In genomic region chr1:228084325-228084724, GRCh38 we compare ENCODE assay signal across 8 cellular contexts. TPM values are rescaled to one million over a fixed set of nuclear protein-coding genes. Genes with fewer than 3 reads are reported as not detected.
DNase-seq lines count a peak whose midpoint lies in the region; ATAC-seq and TF ChIP-seq lines count a peak whose summit lies in the region.

No MANE protein-coding gene starts in this region.

- H3K36me3 Mint-ChIP-seq in endothelial cell (ENCODE audit: low read depth, unreplicated experiment) (peaks cover 19% of the 10 kb centered on the region), neural crest cell (ENCODE audit: low read depth) (peaks cover 3% of the 10 kb centered on the region)

- DNase-seq in RKO (ENCODE audit: low spot score): peak; percentile 77
- DNase-seq in endothelial cell (ENCODE audit: low spot score): no peak
- DNase-seq in neural crest cell (ENCODE audit: low read depth, low spot score): no peak
- DNase-seq in middle frontal gyrus (ENCODE audit: extremely low spot score, low spot score): no peak
- DNase-seq in hippocampal formation (lab: John Stamatoyannopoulos, UW): no peak
- DNase-seq in NCI-H774 (lab: John Stamatoyannopoulos, UW): no peak

- H3K4me1 Mint-ChIP-seq in endothelial cell (ENCODE audit: unreplicated experiment) (peaks cover 62% of the 10 kb centered on the region), neural crest cell (peaks cover 58% of the 10 kb centered on the region)

- peak overlapping the region; percentile 98 for H3K4me3 Mint-ChIP-seq in endothelial cell (ENCODE audit: unreplicated experiment)
- H3K4me3 Mint-ChIP-seq in neural crest cell: peak overlapping the region; percentile 98

- no peak for ATAC-seq in GM18861 (IDR thresholded peaks at IDR 0.05; ENCODE audit: unreplicated experiment)

- H3K27me3 Mint-ChIP-seq in endothelial cell (ENCODE audit: unreplicated experiment): peaks cover 26% of the 10 kb centered on the region
- H3K27me3 Mint-ChIP-seq in neural crest cell (ENCODE audit: low read depth): no peaks in the 10 kb centered on the region

- H3K4me3 ChIP-seq in GM08714 (ENCODE audit: low read length): peak overlapping the region; percentile 66

- H3K27ac Mint-ChIP-seq in endothelial cell (ENCODE audit: unreplicated experiment): peak overlapping the region; percentile 98
- H3K27ac Mint-ChIP-seq in neural crest cell (ENCODE audit: unreplicated experiment): peak overlapping the region; percentile 67

- H3K9me3 Mint-ChIP-seq in endothelial cell (ENCODE audit: unreplicated experiment): no peaks in the 10 kb centered on the region
- H3K9me3 Mint-ChIP-seq in neural crest cell: no peaks in the 10 kb centered on the region

- TF ChIP-seq CTCF in endothelial cell (IDR thresholded peaks at IDR 0.05; ENCODE audit: unreplicated experiment): no peak
- TF ChIP-seq CTCF in neural crest cell (conservative IDR thresholded peaks at IDR 0.05): no peak

RNA-seq across cellular contexts. Expression of gene ARF1, which starts 1.8 kb away (rescaled TPM):
- 393 TPM for total RNA-seq in endothelial cell (ENCODE audit: unreplicated experiment)
- 237 and 240 TPM in 2 replicates for total RNA-seq in neural crest cell

RNA-seq across cellular contexts. Expression of gene C1orf35, which starts 18.8 kb away (rescaled TPM):
- 23.2 TPM for total RNA-seq in endothelial cell (ENCODE audit: unreplicated experiment)
- total RNA-seq in neural crest cell: 29.1 and 29.7 TPM in 2 replicates

RNA-seq across cellular contexts. Expression of gene MRPL55, which starts 24.8 kb away (rescaled TPM):
- total RNA-seq in endothelial cell (ENCODE audit: unreplicated experiment) (47.5 TPM), neural crest cell (61.9 and 67.3 TPM in 2 replicates)

RNA-seq across cellular contexts. Expression of gene GUK1, which starts 55.8 kb away (rescaled TPM):
- total RNA-seq in endothelial cell (ENCODE audit: unreplicated experiment) (280 TPM), neural crest cell (114 and 115 TPM in 2 replicates)
